9 cellular contexts compared by ENCODE assay signal in genomic region chr20:36236786-36237121, GRCh38. TPM values are rescaled to one million over a fixed set of nuclear protein-coding genes. Genes with fewer than 3 reads are reported as not detected.
DNase-seq lines count a peak whose midpoint lies in the region; ATAC-seq and TF ChIP-seq lines count a peak whose summit lies in the region.
"Had no signal": no experiment of that assay in that cellular context is flagged by ENCODE, and none has a peak within 500 bp of the region (broad histone marks: within the 10 kb centered on the region; RNA-seq: fewer than 3 reads in every experiment).

No MANE protein-coding gene starts in this region.

- DNase-seq in Caco-2 = no peak
- no peak for DNase-seq in OCI-LY7 (ENCODE audit: low spot score)
- DNase-seq in epithelial cell of prostate (ENCODE audit: low read depth, low spot score) = no peak
- no peak for DNase-seq in osteoblast (ENCODE audit: insufficient read length, low spot score, missing footprints)
- no peak for DNase-seq in foreskin melanocyte
- no peak for DNase-seq in nucleus accumbens (lab: John Stamatoyannopoulos, UW)
- no peak for DNase-seq in H4 (ENCODE audit: low spot score)
- DNase-seq: cortex of kidney had no signal

- H2AFZ ChIP-seq in OCI-LY7 (ENCODE audit: low read length) (peak overlapping the region; percentile 100), osteoblast (ENCODE audit: low read length) (peak overlapping the region; percentile 100)

- H3K4me3 ChIP-seq in Caco-2 (ENCODE audit: low read depth, low read length) = peak overlapping the region; percentile 60
- peak overlapping the region; percentile 85 for H3K4me3 ChIP-seq in OCI-LY7 (ENCODE audit: low read depth, low read length, poor library complexity, severe bottlenecking)
- H3K4me3 ChIP-seq in osteoblast (ENCODE audit: insufficient read depth, low read length) = peak overlapping the region; percentile 90

- CTCF ChIA-PET in Caco-2 (lab: Charles Lee) (interaction anchor here (0.9 to 1.7 kb wide), 8 partner anchors 13 to 627 kb away, joined by 3 to 7 read pairs (median 4); a partner anchor contains a TSS), OCI-LY7 (lab: Charles Lee; ENCODE audit: unreplicated experiment) (interaction anchor here (0.9 kb wide), 1 partner anchor 203 kb away, joined by 3 read pairs; no protein-coding TSS in a partner anchor)

- H3K27ac Mint-ChIP-seq in Caco-2 (ENCODE audit: unreplicated experiment) = peak overlapping the region; percentile 92

- H3K4me1 Mint-ChIP-seq in Caco-2 (ENCODE audit: low read depth, unreplicated experiment) = peaks cover 16% of the 10 kb centered on the region

- H3K79me2 ChIP-seq in OCI-LY7 (ENCODE audit: insufficient read depth, low read depth, low read length) (peaks cover 39% of the 10 kb centered on the region), osteoblast (ENCODE audit: insufficient read depth, low read length) (peaks cover 59% of the 10 kb centered on the region)

- POLR2A ChIA-PET in Caco-2 (lab: Charles Lee) = interaction anchor here (1.0 to 1.6 kb wide), 4 partner anchors 11 to 283 kb away, joined by 3 to 13 read pairs (median 4); partner anchors contain the start of gene SCAND1
- POLR2A ChIA-PET in OCI-LY7 (lab: Charles Lee) = interaction anchor here (0.9 to 1.7 kb wide), 2 partner anchors 10 to 826 kb away, joined by 3 read pairs; no protein-coding TSS in a partner anchor

- no peaks in the 10 kb centered on the region for H3K27me3 Mint-ChIP-seq in Caco-2 (ENCODE audit: insufficient read depth, unreplicated experiment)

- H3K36me3 Mint-ChIP-seq in Caco-2 (ENCODE audit: insufficient read depth, unreplicated experiment) = peaks cover 50% of the 10 kb centered on the region

- H3K9me3 Mint-ChIP-seq in Caco-2 (ENCODE audit: unreplicated experiment) = no peaks in the 10 kb centered on the region

- intact Hi-C loops in Caco-2 (cut with micrococcal nuclease; ENCODE audit: unreplicated experiment) (no loop called here), OCI-LY7 (cut with micrococcal nuclease; ENCODE audit: unreplicated experiment) (no loop called here)

- no peaks in the 10 kb centered on the region for H3K9me3 ChIP-seq in Caco-2
- H3K9me3 ChIP-seq in OCI-LY7 (ENCODE audit: low read length) = no peaks in the 10 kb centered on the region
- H3K9me3 ChIP-seq in osteoblast (ENCODE audit: low read depth, low read length) = no peaks in the 10 kb centered on the region

- H3K4me1 ChIP-seq in Caco-2 = 0 out of 2 replicates have a peak, but pooled peaks cover 4% of the 10 kb centered on the region
- H3K4me1 ChIP-seq in OCI-LY7 (ENCODE audit: insufficient read depth, low read length, poor library complexity, severe bottlenecking) = peaks cover 16% of the 10 kb centered on the region
- peaks cover 12% of the 10 kb centered on the region for H3K4me1 ChIP-seq in osteoblast (ENCODE audit: insufficient read depth, low read length)

- H3K27me3 ChIP-seq in Caco-2 (replicated peaks; ENCODE audit: control insufficient read depth, insufficient read depth, low read length) = no peaks in the 10 kb centered on the region
- no peaks in the 10 kb centered on the region for H3K27me3 ChIP-seq in osteoblast (ENCODE audit: insufficient read depth, low read length)

- ATAC-seq in GM21381 (IDR thresholded peaks at IDR 0.05; ENCODE audit: unreplicated experiment) = no peak

- peak overlapping the region; percentile 26 for H3K27ac ChIP-seq in OCI-LY7 (ENCODE audit: low read depth, low read length, poor library complexity, severe bottlenecking)
- H3K27ac ChIP-seq in epithelial cell of prostate = peak overlapping the region; percentile 55
- H3K27ac ChIP-seq in osteoblast (ENCODE audit: low read depth, low read length) = peak overlapping the region; percentile 74

- peak overlapping the region; percentile 93 for H3K4me2 ChIP-seq in OCI-LY7 (ENCODE audit: low read length)
- H3K4me2 ChIP-seq in osteoblast (ENCODE audit: insufficient read depth, low read length) = peak overlapping the region; percentile 80

- H4K20me1 ChIP-seq in OCI-LY7 (ENCODE audit: insufficient read depth, low read length) (no peaks in the 10 kb centered on the region), osteoblast (ENCODE audit: insufficient read depth, low read length) (peaks cover 9% of the 10 kb centered on the region)

- peaks cover 7% of the 10 kb centered on the region for H3K36me3 ChIP-seq in Caco-2 (ENCODE audit: control insufficient read depth, insufficient read depth, low read length)
- peaks cover 38% of the 10 kb centered on the region for H3K36me3 ChIP-seq in OCI-LY7 (ENCODE audit: insufficient read depth, low read length)
- H3K36me3 ChIP-seq in osteoblast (ENCODE audit: insufficient read depth, low read length) = peaks cover 20% of the 10 kb centered on the region

- no peaks in the 10 kb centered on the region for H3K9me2 ChIP-seq in OCI-LY7 (ENCODE audit: insufficient read depth, low read length)

- H3K4me3 Mint-ChIP-seq in Caco-2 (ENCODE audit: unreplicated experiment) = peak overlapping the region; percentile 82

- TF ChIP-seq CTCF in Caco-2 (IDR thresholded peaks at IDR 0.05; ENCODE audit: insufficient read depth in 1 of 2, low read depth in 1 of 2, low read length in 1 of 2, severe bottlenecking in 1 of 2, unreplicated experiment in 1 of 2) (no peak), OCI-LY7 (conservative IDR thresholded peaks at IDR 0.05; ENCODE audit: low read length) (no peak), osteoblast (IDR thresholded peaks at IDR 0.05; ENCODE audit: extremely low read depth, low read depth, low read length) (no peak)

- BruUV-seq in Caco-2 (replicated peaks; lab: Mats Ljungman, UMichigan) (TSS peak; percentile 61), OCI-LY7 (replicated peaks; lab: Mats Ljungman, UMichigan) (TSS peak; percentile 80)

RNA-seq across cellular contexts. Expression of gene AAR2, which starts 0.5 kb away (rescaled TPM):
- total RNA-seq in Caco-2 (2022) (59.1 and 60.0 TPM in 2 replicates), OCI-LY7 (2022) (19.8 and 20.3 TPM in 2 replicates), osteoblast (28.3 and 29.0 TPM in 2 replicates)
- total RNA-seq in OCI-LY7 (2014; rRNA removed; shearing (Covaris generic)) = 26.4 and 28.5 TPM in 2 replicates
- 19.6 and 27.7 TPM in 2 replicates for total RNA-seq in H4 (2014; rRNA removed; shearing (Covaris generic))
